In the genomic region with DNA sequence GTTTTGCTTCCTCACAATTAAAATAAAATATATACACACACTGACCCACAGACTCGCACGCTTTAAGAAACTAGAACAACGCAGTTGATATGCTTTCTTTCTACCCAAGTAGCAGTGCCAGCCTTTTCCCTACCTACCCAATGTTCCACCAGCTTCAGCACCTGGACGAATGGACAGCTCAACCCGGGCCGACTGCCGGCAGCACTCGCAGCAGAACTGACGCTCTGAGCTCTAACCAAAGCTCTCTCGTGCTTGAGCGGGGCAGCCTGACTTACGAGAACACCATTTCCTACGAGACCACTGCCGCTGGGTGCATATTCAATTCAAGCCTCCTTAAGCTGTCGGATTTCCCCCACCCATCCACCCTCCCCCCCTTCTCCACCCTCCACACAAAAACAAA, we compare ENCODE assay signal across 8 cellular contexts.
DNase-seq lines count a peak whose midpoint lies in the region; ATAC-seq, FAIRE-seq and TF ChIP-seq lines count a peak whose summit lies in the region.

No MANE protein-coding gene starts in this region.

- no peaks in the 10 kb centered on the region for H3K4me1 ChIP-seq in SJCRH30
- H3K4me1 ChIP-seq in heart left ventricle: peaks cover 0 to 33% (median 11%) of the 10 kb centered on the region in 12 donors

- H3K27me3 Mint-ChIP-seq in activated naive CD8-positive, alpha-beta T cell treated with anti-CD3 and anti-CD28 coated beads, Interleukin-2, amount 10 ng/mL, durations not matched to agents 7 days and 5 days: peaks cover 89% of the 10 kb centered on the region

- no peak overlapping the region for H3K27ac Mint-ChIP-seq in activated naive CD8-positive, alpha-beta T cell treated with anti-CD3 and anti-CD28 coated beads, Interleukin-2, amount 10 ng/mL, durations not matched to agents 7 days and 5 days

- intact Hi-C loops in heart left ventricle (cut with DNase I): loop anchor here in 1 of 10 donors (10.0 kb wide), 1 partner anchor 383 kb away; no protein-coding TSS in a partner anchor

- H3K9me3 Mint-ChIP-seq in activated naive CD8-positive, alpha-beta T cell treated with anti-CD3 and anti-CD28 coated beads, Interleukin-2, amount 10 ng/mL, durations not matched to agents 7 days and 5 days: no peaks in the 10 kb centered on the region

- no peak for TF ChIP-seq CTCF in heart left ventricle (IDR thresholded peaks at IDR 0.05)

- H3K27ac ChIP-seq in SJCRH30 (no peak overlapping the region), heart left ventricle (no peak overlapping the region)

- peak overlapping the region; percentile 6 for H3K4me3 Mint-ChIP-seq in activated naive CD8-positive, alpha-beta T cell treated with anti-CD3 and anti-CD28 coated beads, Interleukin-2, amount 10 ng/mL, durations not matched to agents 7 days and 5 days

- H3K9me3 ChIP-seq in SJCRH30 (replicated peaks) (no peaks in the 10 kb centered on the region), heart left ventricle (no peaks in the 10 kb centered on the region)

- H3K27me3 ChIP-seq in SJCRH30 (no peaks in the 10 kb centered on the region), heart left ventricle (peaks cover 20 to 91% (median 66%) of the 10 kb centered on the region in 9 donors)

- POLR2A ChIA-PET in activated naive CD8-positive, alpha-beta T cell treated with anti-CD3 and anti-CD28 coated beads, Interleukin-2, amount 10 ng/mL, durations not matched to agents 7 days and 5 days (lab: Charles Lee): interaction anchor here (0.6 to 1.8 kb wide), 2 partner anchors 127 to 793 kb away, joined by 3 to 8 read pairs; partner anchors contain the start of gene DPYD

- DNase-seq in SJCRH30 (peak; percentile 65 to 74), heart left ventricle (peak; percentile 72 to 85 (median 78)), pons (ENCODE audit: low spot score) (peak; percentile 69), urothelium cell line (ENCODE audit: low spot score) (peak; percentile 75)
- peak; percentile 78 for DNase-seq in activated naive CD8-positive, alpha-beta T cell treated with anti-CD3 and anti-CD28 coated beads, Interleukin-2, amount 10 ng/mL, durations not matched to agents 7 days and 5 days

- no peak for TF ChIP-seq POLR2A in heart left ventricle (IDR thresholded peaks at IDR 0.05)

- H3K36me3 ChIP-seq in SJCRH30 (no peaks in the 10 kb centered on the region), heart left ventricle (no peaks in the 10 kb centered on the region)

- FAIRE-seq in urothelium cell line (lab: Jason Lieb, UNC): no peak

- peaks cover 29% of the 10 kb centered on the region for H3K4me1 Mint-ChIP-seq in activated naive CD8-positive, alpha-beta T cell treated with anti-CD3 and anti-CD28 coated beads, Interleukin-2, amount 10 ng/mL, durations not matched to agents 7 days and 5 days

- H3K4me3 ChIP-seq in SJCRH30: no peak overlapping the region
- peak overlapping the region in 1 of 12 donors; percentile 19 for H3K4me3 ChIP-seq in heart left ventricle

- WGBS in heart left ventricle, 4 donors: 0 to 1% (median 1%) methylated on average over 15 of the region's 15 CpGs

- ATAC-seq in GM18511 (IDR thresholded peaks at IDR 0.05; ENCODE audit: unreplicated experiment): peak; percentile 65
- peak; percentile 67 for ATAC-seq in HG03432 (IDR thresholded peaks at IDR 0.05; ENCODE audit: unreplicated experiment)
- peak; percentile 65 for ATAC-seq in activated naive CD8-positive, alpha-beta T cell treated with anti-CD3 and anti-CD28 coated beads, Interleukin-2, amount 10 ng/mL, durations not matched to agents 7 days and 5 days (ENCODE audit: low read depth)
- ATAC-seq in heart left ventricle: peak; percentile 72 to 94 (median 94)
- ATAC-seq in HG03039 (IDR thresholded peaks at IDR 0.05; ENCODE audit: unreplicated experiment): no peak

- H3K36me3 Mint-ChIP-seq in activated naive CD8-positive, alpha-beta T cell treated with anti-CD3 and anti-CD28 coated beads, Interleukin-2, amount 10 ng/mL, durations not matched to agents 7 days and 5 days: no peaks in the 10 kb centered on the region
